8 cellular contexts compared by ENCODE assay signal in genomic region chr6:43171284-43172126, GRCh38. TPM values are rescaled to one million over a fixed set of nuclear protein-coding genes. Genes with fewer than 3 reads are reported as not detected.
DNase-seq lines count a peak whose midpoint lies in the region; ATAC-seq, FAIRE-seq and TF ChIP-seq lines count a peak whose summit lies in the region.

No MANE protein-coding gene starts in this region.

- H3K4me1 ChIP-seq in HUES48 (ENCODE audit: control insufficient read depth, insufficient read depth, low read length) (peaks cover 22% of the 10 kb centered on the region), gastroesophageal sphincter (peaks cover 0 to 45% (median 29%) of the 10 kb centered on the region in 3 donors)

- H3K36me3 ChIP-seq in HUES48 (ENCODE audit: control insufficient read depth, insufficient read depth, low read length) (peaks cover 22% of the 10 kb centered on the region), gastroesophageal sphincter (peaks cover 0 to 12% of the 10 kb centered on the region in 2 donors)

- no peak for FAIRE-seq in HTR-8/SVneo (lab: Jason Lieb, UNC)

- peak overlapping the region; percentile 87 for H3K4me3 Mint-ChIP-seq in activated T-helper 17 cell treated with anti-CD3 and anti-CD28 coated beads, Interleukin-2, amount 50 U/mL, for 72 hours

- H3K4me1 Mint-ChIP-seq in activated T-helper 17 cell treated with anti-CD3 and anti-CD28 coated beads, Interleukin-2, amount 50 U/mL, for 72 hours: peaks cover 27% of the 10 kb centered on the region

- H3K4me3 ChIP-seq in HUES48 (ENCODE audit: low read depth, low read length): peak overlapping the region; percentile 93
- peak overlapping the region; percentile 62 to 99 for H3K4me3 ChIP-seq in gastroesophageal sphincter

- ATAC-seq in GM21360 (IDR thresholded peaks at IDR 0.05; ENCODE audit: unreplicated experiment) (peak; percentile 41), gastroesophageal sphincter (no peak)
- peak; percentile 31 for ATAC-seq in activated T-helper 17 cell treated with anti-CD3 and anti-CD28 coated beads, Interleukin-2, amount 50 U/mL, for 72 hours (replicated peaks)

- H3K27me3 ChIP-seq in HUES48 (ENCODE audit: control insufficient read depth, insufficient read depth, low read length): no peaks in the 10 kb centered on the region
- no peaks in the 10 kb centered on the region for H3K27me3 ChIP-seq in gastroesophageal sphincter

- DNase-seq in ELR (ENCODE audit: low read depth): peak; percentile 38
- peak; percentile 81 for DNase-seq in retina
- DNase-seq in HTR-8/SVneo (ENCODE audit: insufficient read length, low spot score): no peak
- DNase-seq in NCI-H510A treated with DMSO at 0.1 percent for 48 hours (lab: John Stamatoyannopoulos, UW): no peak

- H3K36me3 Mint-ChIP-seq in activated T-helper 17 cell treated with anti-CD3 and anti-CD28 coated beads, Interleukin-2, amount 50 U/mL, for 72 hours (ENCODE audit: low read depth): peaks cover 33% of the 10 kb centered on the region

- WGBS in gastroesophageal sphincter (ENCODE audit: low coverage in 1 of 2), 2 donors: no CpG with 5 or more reads among the region's 116 CpGs

- peak in 3 of 4 experiments; percentile 80 to 92 (median 91) for TF ChIP-seq CTCF in gastroesophageal sphincter (IDR thresholded peaks at IDR 0.05)

- H3K27me3 Mint-ChIP-seq in activated T-helper 17 cell treated with anti-CD3 and anti-CD28 coated beads, Interleukin-2, amount 50 U/mL, for 72 hours: no peaks in the 10 kb centered on the region

- H3K9me3 ChIP-seq in HUES48 (ENCODE audit: control insufficient read depth, insufficient read depth, low read length) (no peaks in the 10 kb centered on the region), gastroesophageal sphincter (no peaks in the 10 kb centered on the region)

- peak overlapping the region; percentile 96 for H3K27ac ChIP-seq in HUES48 (ENCODE audit: low read depth, low read length)
- peak overlapping the region; percentile 92 to 100 (median 100) for H3K27ac ChIP-seq in gastroesophageal sphincter

- peak overlapping the region; percentile 92 for H3K9ac ChIP-seq in HUES48 (ENCODE audit: low read depth, low read length)

- H3K27ac Mint-ChIP-seq in activated T-helper 17 cell treated with anti-CD3 and anti-CD28 coated beads, Interleukin-2, amount 50 U/mL, for 72 hours: peak overlapping the region; percentile 97

- TF ChIP-seq POLR2A in gastroesophageal sphincter (IDR thresholded peaks at IDR 0.05): peak; percentile 81 to 90

- TF ChIP-seq EP300 in gastroesophageal sphincter (IDR thresholded peaks at IDR 0.05): no peak

- no peaks in the 10 kb centered on the region for H3K9me3 Mint-ChIP-seq in activated T-helper 17 cell treated with anti-CD3 and anti-CD28 coated beads, Interleukin-2, amount 50 U/mL, for 72 hours

RNA-seq across cellular contexts. Expression of gene SRF, which starts 0.4 kb away (rescaled TPM):
- 10 to 100 TPM; 36.2 to 63.4 TPM for total RNA-seq in activated T-helper 17 cell treated with anti-CD3 and anti-CD28 coated beads, Interleukin-2, amount 50 U/mL, for 72 hours
- 100 to 1,000 TPM in 3 of 4 donors, 10 to 100 TPM in 1; 92.6 to 192 (median 117) TPM for total RNA-seq in gastroesophageal sphincter

RNA-seq across cellular contexts. Expression of gene CUL9, which starts 10.5 kb away (rescaled TPM):
- total RNA-seq in activated T-helper 17 cell treated with anti-CD3 and anti-CD28 coated beads, Interleukin-2, amount 50 U/mL, for 72 hours: 10 to 100 TPM; 40.7 to 44.9 TPM
- 10 to 100 TPM; 23.2 to 36.6 (median 24.2) TPM for total RNA-seq in gastroesophageal sphincter

RNA-seq across cellular contexts. Expression of gene DNPH1, which starts 57.8 kb away (rescaled TPM):
- 10 to 100 TPM; 42.6 to 57.8 TPM for total RNA-seq in activated T-helper 17 cell treated with anti-CD3 and anti-CD28 coated beads, Interleukin-2, amount 50 U/mL, for 72 hours
- 10 to 100 TPM; 66.5 to 95.0 (median 86.6) TPM for total RNA-seq in gastroesophageal sphincter

Comparison
In these comparisons a context has a peak if more than half of its experiments do, and no peak if none do; other contexts are left out.
1. DNase-seq: peak in ELR (single experiment) and retina (single experiment); none in HTR-8/SVneo (single experiment) and NCI-H510A treated with DMSO at 0.1 percent for 48 hours (single experiment).